In the genomic region with DNA sequence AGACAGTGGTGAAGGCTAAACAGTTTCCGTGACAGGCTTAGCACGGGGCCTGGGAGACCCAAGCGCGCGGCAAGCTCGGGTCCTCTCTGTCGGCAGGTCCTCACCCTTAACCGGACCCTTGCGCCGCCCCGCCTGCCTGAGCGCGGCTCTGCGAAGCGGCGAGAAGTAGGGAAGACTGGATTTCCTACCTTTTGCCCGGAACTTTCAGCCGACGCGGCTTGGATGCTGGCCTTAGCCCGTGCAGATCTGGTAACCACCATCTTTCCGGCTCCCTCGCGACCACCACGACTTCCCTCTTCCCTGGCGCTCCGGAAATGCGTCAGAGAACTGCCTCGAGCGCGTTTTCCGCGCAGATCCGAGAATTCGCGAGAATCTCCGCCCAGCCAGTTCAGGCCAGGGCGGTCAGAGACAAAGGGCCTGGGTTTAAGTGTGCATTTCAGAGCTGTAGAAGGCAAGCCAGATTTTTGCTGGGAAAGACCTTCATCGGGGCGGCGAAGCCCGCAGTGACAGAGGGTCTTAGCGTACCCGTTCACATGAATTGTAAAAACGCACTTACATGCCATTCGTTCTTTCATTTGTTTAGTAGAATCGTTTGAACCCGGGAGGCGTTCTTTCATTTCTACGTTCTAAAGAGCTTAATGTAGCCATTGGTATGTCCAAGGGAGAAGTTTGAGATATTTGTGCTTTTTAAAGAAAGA, we compare ENCODE assay signal across 8 cellular contexts. TPM values are rescaled to one million over a fixed set of nuclear protein-coding genes. Genes with fewer than 3 reads are reported as not detected.
DNase-seq lines count a peak whose midpoint lies in the region; ATAC-seq and TF ChIP-seq lines count a peak whose summit lies in the region.

A gene with protein sequence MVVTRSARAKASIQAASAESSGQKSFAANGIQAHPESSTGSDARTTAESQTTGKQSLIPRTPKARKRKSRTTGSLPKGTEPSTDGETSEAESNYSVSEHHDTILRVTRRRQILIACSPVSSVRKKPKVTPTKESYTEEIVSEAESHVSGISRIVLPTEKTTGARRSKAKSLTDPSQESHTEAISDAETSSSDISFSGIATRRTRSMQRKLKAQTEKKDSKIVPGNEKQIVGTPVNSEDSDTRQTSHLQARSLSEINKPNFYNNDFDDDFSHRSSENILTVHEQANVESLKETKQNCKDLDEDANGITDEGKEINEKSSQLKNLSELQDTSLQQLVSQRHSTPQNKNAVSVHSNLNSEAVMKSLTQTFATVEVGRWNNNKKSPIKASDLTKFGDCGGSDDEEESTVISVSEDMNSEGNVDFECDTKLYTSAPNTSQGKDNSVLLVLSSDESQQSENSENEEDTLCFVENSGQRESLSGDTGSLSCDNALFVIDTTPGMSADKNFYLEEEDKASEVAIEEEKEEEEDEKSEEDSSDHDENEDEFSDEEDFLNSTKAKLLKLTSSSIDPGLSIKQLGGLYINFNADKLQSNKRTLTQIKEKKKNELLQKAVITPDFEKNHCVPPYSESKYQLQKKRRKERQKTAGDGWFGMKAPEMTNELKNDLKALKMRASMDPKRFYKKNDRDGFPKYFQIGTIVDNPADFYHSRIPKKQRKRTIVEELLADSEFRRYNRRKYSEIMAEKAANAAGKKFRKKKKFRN (minus strand): TSS at position 318 of the 698 bp plus-strand sequence. CDS start 58 bp downstream, at position 260.

- intact Hi-C loops in cardiac septum (cut with DNase I): no loop called here

- H3K27me3 Mint-ChIP-seq in T-cell (no peaks in the 10 kb centered on the region), type B pancreatic cell (no peaks in the 10 kb centered on the region)

- H3K4me3 Mint-ChIP-seq in T-cell (peak within 1 kb of the TSS; percentile 96 to 98 (median 96)), type B pancreatic cell (peak within 1 kb of the TSS; percentile 96)

- H3K4me1 Mint-ChIP-seq in T-cell (peaks cover 49 to 59% (median 56%) of the 10 kb centered on the region in 3 donors), type B pancreatic cell (ENCODE audit: unreplicated experiment) (peaks cover 15% of the 10 kb centered on the region)

- ATAC-seq in HG02763 (IDR thresholded peaks at IDR 0.05; ENCODE audit: unreplicated experiment) (peak; percentile 97), T-cell (replicated peaks in 1 of 4) (peak; percentile 90 to 93 (median 91))

- peak within 1 kb of the TSS; percentile 91 for H3K27ac ChIP-seq in adipose tissue (ENCODE audit: low read depth, low read length)

- peak within 1 kb of the TSS; percentile 89 for H3K4me3 ChIP-seq in GM12875 (ENCODE audit: low read depth, low read length)

- TF ChIP-seq CTCF in GM12875 (IDR thresholded peaks at IDR 0.05; ENCODE audit: borderline replicate concordance, insufficient read depth, low read depth, low read length) (no peak), type B pancreatic cell (conservative IDR thresholded peaks at IDR 0.05) (no peak)

- H3K27ac Mint-ChIP-seq in T-cell: peak within 1 kb of the TSS; percentile 96 to 99
- H3K27ac Mint-ChIP-seq in type B pancreatic cell: peak within 1 kb of the TSS; percentile 96

- 0 to 1% (median 0%) methylated on average over 50 of the region's 50 CpGs for WGBS in adipose tissue, 3 donors

- H3K36me3 Mint-ChIP-seq in T-cell (peaks cover 34% of the 10 kb centered on the region), type B pancreatic cell (peaks cover 24% of the 10 kb centered on the region)

- H3K9me3 Mint-ChIP-seq in T-cell (no peaks in the 10 kb centered on the region), type B pancreatic cell (no peaks in the 10 kb centered on the region)

- CTCF ChIA-PET in T-cell (lab: Charles Lee): interaction anchor here (0.5 to 3.3 kb wide), 9 partner anchors 26 to 698 kb away, joined by 3 to 24 read pairs (median 3); partner anchors contain the start of gene GCLM (in 1 of the 2)

- DNase-seq in NCI-H1417 treated with DMSO at 0.1 percent for 48 hours (lab: John Stamatoyannopoulos, UW): peak; percentile 70
- DNase-seq in T-cell: peak; percentile 75 to 93 (median 86)
- DNase-seq in cardiac septum (ENCODE audit: low spot score): peak; percentile 96
- peak; percentile 92 for DNase-seq in pons (ENCODE audit: low spot score)
- peak; percentile 92 for DNase-seq in type B pancreatic cell (ENCODE audit: extremely low spot score, unreplicated experiment)

- POLR2A ChIA-PET in T-cell (lab: Charles Lee): interaction anchor here (0.6 to 2.0 kb wide), 8 partner anchors 31 to 1693 kb away, joined by 3 to 16 read pairs (median 4); no protein-coding TSS in a partner anchor

RNA-seq across cellular contexts. Expression of the gene that starts here (rescaled TPM):
- total RNA-seq in T-cell: 10 to 100 TPM; 60.4 to 90.7 (median 69.8) TPM
- 10 to 100 TPM; 12.8 to 41.9 (median 37.4) TPM for polyA plus RNA-seq in adipose tissue
- 41.8 TPM for total RNA-seq in cardiac septum
- total RNA-seq in type B pancreatic cell (ENCODE audit: low replicate concordance): 47.1 and 55.1 TPM in 2 replicates

Comparison
In these comparisons a context has a peak if more than half of its experiments do, and no peak if none do; other contexts are left out.
1. Peak in every context shown above with its lines: DNase-seq, ATAC-seq, H3K4me3 ChIP-seq and H3K27ac ChIP-seq.